ENCODE assay signal across 7 cellular contexts in the genomic region with DNA sequence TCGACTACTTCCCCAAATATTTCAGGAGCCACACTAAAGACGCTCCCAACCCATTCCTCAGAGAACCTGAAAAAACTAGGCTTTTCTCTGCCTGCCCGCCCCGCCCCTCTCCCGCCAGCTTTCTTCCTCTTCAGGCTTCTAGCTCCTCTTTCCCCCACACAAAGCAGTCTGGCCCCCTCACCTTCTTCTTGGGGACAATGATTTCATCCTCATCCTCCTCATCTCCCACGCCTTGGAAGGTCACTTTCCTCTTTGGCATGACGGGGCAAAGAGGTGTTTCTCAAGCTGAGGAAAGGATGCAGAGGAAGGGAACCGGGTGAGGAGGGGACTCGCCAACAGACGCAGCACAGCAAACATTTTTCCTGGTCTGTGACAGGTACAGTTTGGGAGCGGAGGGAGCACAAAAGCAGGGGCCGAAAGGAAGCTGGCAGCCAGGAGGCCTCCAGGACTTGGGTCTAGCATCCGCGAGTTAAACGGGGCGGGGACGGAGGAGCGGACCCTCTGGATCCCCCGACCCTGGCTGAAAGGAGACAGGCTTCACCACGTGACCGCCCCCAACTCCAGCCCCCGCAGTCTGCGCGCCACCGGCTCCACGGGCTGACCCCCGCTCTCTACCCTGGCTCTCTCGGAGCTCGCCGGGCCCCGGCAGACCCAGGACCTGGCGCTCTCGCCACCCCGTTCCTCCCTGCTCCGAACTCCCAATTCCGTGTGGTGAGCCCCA. TPM values are rescaled to one million over a fixed set of nuclear protein-coding genes. Genes with fewer than 3 reads are reported as not detected.
DNase-seq lines count a peak whose midpoint lies in the region; ATAC-seq lines count a peak whose summit lies in the region.

No MANE protein-coding gene starts in this region.

- peaks cover 8 to 26% (median 22%) of the 10 kb centered on the region in 3 donors for H3K27me3 Mint-ChIP-seq in immature natural killer cell (ENCODE audit: low read depth in 3 of 3)
- no peaks in the 10 kb centered on the region for H3K27me3 Mint-ChIP-seq in stimulated activated naive CD8-positive, alpha-beta T cell treated with anti-CD3 and anti-CD28 coated beads, Interleukin-15, amount 100 ng/mL, for 72 hours

- ATAC-seq in GM19023 (IDR thresholded peaks at IDR 0.05; ENCODE audit: unreplicated experiment): peak; percentile 28
- peak; percentile 20 for ATAC-seq in HG03354 (IDR thresholded peaks at IDR 0.05; ENCODE audit: poor library complexity, severe bottlenecking, unreplicated experiment)
- peak; percentile 41 for ATAC-seq in stimulated activated naive CD8-positive, alpha-beta T cell treated with anti-CD3 and anti-CD28 coated beads, Interleukin-15, amount 100 ng/mL, for 72 hours

- DNase-seq in immature natural killer cell (no peak), NCI-H2227 (lab: John Stamatoyannopoulos, UW; ENCODE audit: unreplicated experiment) (no peak), GM19240 (ENCODE audit: insufficient read length, low spot score) (no peak)
- DNase-seq in stimulated activated naive CD8-positive, alpha-beta T cell treated with anti-CD3 and anti-CD28 coated beads, Interleukin-15, amount 100 ng/mL, for 72 hours: no peak

- H3K27ac ChIP-seq in adipose tissue (ENCODE audit: low read depth, low read length): peak overlapping the region; percentile 47

- peak overlapping the region; percentile 95 to 99 (median 97) for H3K4me3 Mint-ChIP-seq in immature natural killer cell
- peak overlapping the region; percentile 89 to 94 for H3K4me3 Mint-ChIP-seq in stimulated activated naive CD8-positive, alpha-beta T cell treated with anti-CD3 and anti-CD28 coated beads, Interleukin-15, amount 100 ng/mL, for 72 hours

- peaks cover 62 to 63% of the 10 kb centered on the region in 2 donors for H3K4me1 Mint-ChIP-seq in immature natural killer cell
- H3K4me1 Mint-ChIP-seq in stimulated activated naive CD8-positive, alpha-beta T cell treated with anti-CD3 and anti-CD28 coated beads, Interleukin-15, amount 100 ng/mL, for 72 hours: peaks cover 75% of the 10 kb centered on the region

- H3K27ac Mint-ChIP-seq in immature natural killer cell: peak overlapping the region; percentile 96 to 99 (median 99)
- H3K27ac Mint-ChIP-seq in stimulated activated naive CD8-positive, alpha-beta T cell treated with anti-CD3 and anti-CD28 coated beads, Interleukin-15, amount 100 ng/mL, for 72 hours: peak overlapping the region; percentile 93 to 99

- H3K36me3 Mint-ChIP-seq in immature natural killer cell: peaks cover 0 to 27% (median 4%) of the 10 kb centered on the region in 3 donors

- H3K9me3 Mint-ChIP-seq in immature natural killer cell: no peaks in the 10 kb centered on the region
- H3K9me3 Mint-ChIP-seq in stimulated activated naive CD8-positive, alpha-beta T cell treated with anti-CD3 and anti-CD28 coated beads, Interleukin-15, amount 100 ng/mL, for 72 hours: no peaks in the 10 kb centered on the region

- WGBS in adipose tissue, 3 donors: 1 to 2% (median 1%) methylated on average over 33 to 36 of the region's 36 CpGs

RNA-seq across cellular contexts. Expression of a gene that starts 0.5 kb away (rescaled TPM):
- polyA plus RNA-seq in adipose tissue (10 to 100 TPM; 27.0 to 41.5 (median 37.5) TPM), immature natural killer cell (10 to 100 TPM; 39.9 to 54.3 (median 42.9) TPM)

RNA-seq across cellular contexts. Expression of a gene that starts 15.7 kb away (rescaled TPM):
- 10 to 100 TPM; 12.4 to 28.2 (median 27.6) TPM for polyA plus RNA-seq in adipose tissue
- polyA plus RNA-seq in immature natural killer cell: 10 to 100 TPM in 2 of 3 donors, 1 to 10 TPM in 1; 9.5 to 18.5 (median 10.1) TPM

RNA-seq across cellular contexts. Expression of a gene that starts 20.0 kb away (rescaled TPM):
- 1 to 10 TPM in 1 of 3 donors, under 1 TPM in 1, not detected in 1; 0.98 to 1.3 TPM for polyA plus RNA-seq in adipose tissue
- polyA plus RNA-seq in immature natural killer cell: 10 to 100 TPM; 10.9 to 22.2 (median 18.7) TPM

RNA-seq across cellular contexts. Expression of a gene that starts 27.8 kb away (rescaled TPM):
- polyA plus RNA-seq in adipose tissue (1 to 10 TPM; 1.8 to 3.9 (median 3.6) TPM), immature natural killer cell (100 to 1,000 TPM; 155 to 213 (median 161) TPM)

RNA-seq across cellular contexts. Expression of a gene that starts 40.6 kb away (rescaled TPM):
- polyA plus RNA-seq in adipose tissue (1 to 10 TPM; 2.4 to 3.9 (median 3.2) TPM), immature natural killer cell (1 to 10 TPM; 4.2 to 9.3 (median 5.7) TPM)

Comparison
In these comparisons a context has a peak if more than half of its experiments do, and no peak if none do; other contexts are left out.
1. RNA of a gene that starts 20.0 kb away (polyA plus RNA-seq): 10.9 to 22.2 TPM in immature natural killer cell; 0.98 to 1.3 TPM in adipose tissue; every median in the first group is over 4 times any median in the second.
2. Peak in every context shown above with its lines, with median percentiles within 50 percentile points of each other: ATAC-seq.